32 cellular contexts compared by ENCODE assay signal in genomic region chr14:33188880-33189279, GRCh38.
"Had no signal": no experiment of that assay in that cellular context is flagged by ENCODE, and none has a peak within 500 bp of the region (broad histone marks: within the 10 kb centered on the region; RNA-seq: fewer than 3 reads in every experiment).

No MANE protein-coding gene starts in this region.

- H3K4me1 ChIP-seq: ascending aorta had no signal

- H3K27me3 ChIP-seq: ascending aorta, cardiac muscle cell had no signal

- H3K9me3 ChIP-seq: ascending aorta had no signal

- H3K27ac ChIP-seq: ascending aorta, cardiac muscle cell, VCaP had no signal

- ATAC-seq: activated CD8-positive, alpha-beta T cell treated with anti-CD3 and anti-CD28 coated beads for 36 hours; activated naive CD4-positive, alpha-beta T cell treated with anti-CD3 and anti-CD28 coated beads, Interleukin-2, amount 50 U/mL, for 72 hours; activated T-cell treated with anti-CD3 and anti-CD28 coated beads, Interleukin-2, amount 50 U/mL, for 4 hours; activated T-cell treated with anti-CD3 and anti-CD28 coated beads, Interleukin-2, amount 50 U/mL, for 72 hours; activated T-helper 17 cell treated with anti-CD3 and anti-CD28 coated beads, Interleukin-2, amount 50 U/mL, for 72 hours had no signal

- DNase-seq: activated B cell treated with CpG ODN at 0.5 μM for 24 hours; activated CD4-positive, alpha-beta memory T cell treated with anti-CD3 and anti-CD28 coated beads for 36 hours; activated CD4-positive, alpha-beta T cell treated with anti-CD3 and anti-CD28 coated beads for 4 hours; activated CD4-positive, alpha-beta T cell treated with anti-CD3 and anti-CD28 coated beads, Interleukin-2, amount 10 ng/mL, durations not matched to agents 24 days and 14 days; activated CD4-positive, alpha-beta T cell treated with anti-CD3 and anti-CD28 coated beads, Interleukin-2, amount 50 U/mL, for 1 hour; activated CD4-positive, alpha-beta T cell treated with anti-CD3 and anti-CD28 coated beads, Interleukin-2, amount 50 U/mL, for 4 hours; activated CD4-positive, CD25-positive, alpha-beta regulatory T cell treated with anti-CD3 and anti-CD28 coated beads, Interleukin-2, amount 50 U/mL, for 72 hours; activated CD8-positive, alpha-beta memory T cell treated with anti-CD3 and anti-CD28 coated beads, Interleukin-2, amount 50 U/mL, for 4 hours; activated CD8-positive, alpha-beta T cell treated with anti-CD3 and anti-CD28 coated beads for 36 hours; activated effector memory CD4-positive, alpha-beta T cell treated with anti-CD3 and anti-CD28 coated beads, Interleukin-2, amount 50 U/mL, for 16 hours; activated gamma-delta T cell treated with Interleukin-2 at 50 U/mL for 16 hours; activated naive CD4-positive, alpha-beta T cell; activated naive CD4-positive, alpha-beta T cell treated with anti-CD3 and anti-CD28 coated beads for 36 hours; activated naive CD4-positive, alpha-beta T cell treated with anti-CD3 and anti-CD28 coated beads, Interleukin-2, amount 50 U/mL, for 16 hours; activated naive CD8-positive, alpha-beta T cell treated with anti-CD3 and anti-CD28 coated beads for 36 hours; activated T-cell treated with anti-CD3 and anti-CD28 coated beads for 4 hours; activated T-cell treated with anti-CD3 and anti-CD28 coated beads, Interleukin-2, amount 50 U/mL, for 1 hour; activated T-cell treated with anti-CD3 and anti-CD28 coated beads, Interleukin-2, amount 50 U/mL, for 4 hours; activated T-cell treated with anti-CD3 and anti-CD28 coated beads, Interleukin-2, amount 50 U/mL, for 72 hours; amygdala; anterior cingulate cortex; caudate nucleus; cerebellar nuclear complex; T-helper 2 cell; T-helper 9 cell had no signal

- FAIRE-seq: bronchial epithelial cell, TTC549 had no signal

- H3K4me3 ChIP-seq: ascending aorta, cardiac muscle cell had no signal

- H3K36me3 ChIP-seq: ascending aorta, cardiac muscle cell had no signal
